Comparison of ENCODE assay signal across 17 cellular contexts in the genomic region with DNA sequence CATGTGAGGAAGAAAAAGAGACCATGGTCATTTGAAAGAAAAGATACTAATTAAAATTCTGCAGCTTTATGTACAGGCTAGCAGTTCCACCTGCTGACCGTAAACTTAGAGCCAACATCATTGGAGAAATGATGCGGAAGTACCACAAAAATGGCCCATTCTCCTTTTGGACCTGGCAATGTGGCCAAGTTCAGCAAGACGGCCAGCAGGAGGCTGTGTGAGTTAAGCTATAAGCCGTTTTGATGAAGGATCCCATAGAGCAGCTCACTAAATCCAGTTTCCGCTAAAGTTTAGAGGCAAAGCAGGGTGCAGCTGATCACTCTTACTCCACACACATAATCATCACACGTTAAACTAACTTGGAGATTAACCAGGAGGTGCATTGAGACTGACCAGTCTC.
A peak's percentile ranks its signal among the peaks of the same experiment; 100 is the strongest.
DNase-seq lines count a peak whose midpoint lies in the region; ATAC-seq, FAIRE-seq and TF ChIP-seq lines count a peak whose summit lies in the region.
"Had no signal": no experiment of that assay in that cellular context is flagged by ENCODE, and none has a peak within 500 bp of the region (broad histone marks: within the 10 kb centered on the region; RNA-seq: fewer than 3 reads in every experiment).

No MANE protein-coding gene starts in this region.

- H3K27ac ChIP-seq in A673 (ENCODE audit: low read depth, low read length, poor library complexity, severe bottlenecking) (no peak overlapping the region), HCT116 (ENCODE audit: low read depth, low read length) (no peak overlapping the region), kidney (ENCODE audit: low read depth in 2 of 2, low read length in 2 of 2) (no peak overlapping the region)
- H3K27ac ChIP-seq: Peyer's patch, testis had no signal

- TF ChIP-seq RAD21 in HCT116 (IDR thresholded peaks at IDR 0.05; ENCODE audit: low read depth), result no peak

- BruUV-seq in A673 (replicated peaks; lab: Mats Ljungman, UMichigan) (no TSS peak), HCT116 (replicated peaks; lab: Mats Ljungman, UMichigan) (no TSS peak)

- H3K9ac ChIP-seq in HCT116 (ENCODE audit: low read length) (no peak overlapping the region), kidney (ENCODE audit: low read length in 2 of 2) (no peak overlapping the region)

- DNase-seq in A673 (ENCODE audit: low spot score) (peak; percentile 61), HCT116 (ENCODE audit: low read depth, low spot score) (no peak), kidney (no peak), AG08395 (ENCODE audit: low spot score) (no peak)
- DNase-seq in stimulated activated CD4-positive, alpha-beta T cell treated with anti-CD3 and anti-CD28 coated beads, Interleukin-4, amount 100 ng/mL, for 24 hours, result no peak
- no peak for DNase-seq in central memory CD4-positive, alpha-beta T cell
- DNase-seq: activated B cell treated with CpG ODN at 0.5 μM for 24 hours, C1 segment of cervical spinal cord, GOT3, KG1, Peyer's patch, testis had no signal

- H3K4me1 Mint-ChIP-seq in brain, result peaks cover 66% of the 10 kb centered on the region
- H3K4me1 Mint-ChIP-seq: activated B cell treated with CpG ODN at 0.5 μM for 24 hours; central memory CD8-positive, alpha-beta T cell had no signal

- no peaks in the 10 kb centered on the region for H4K20me1 ChIP-seq in HCT116 (ENCODE audit: insufficient read depth)

- TF ChIP-seq CTCF in A673 (conservative IDR thresholded peaks at IDR 0.05; ENCODE audit: low read depth, low read length), result peak; percentile 62
- TF ChIP-seq CTCF in HCT116 (IDR thresholded peaks at IDR 0.05 in 2 of 3, conservative IDR thresholded peaks at IDR 0.05 in 1 of 3; ENCODE audit: borderline replicate concordance in 1 of 3, insufficient read depth in 1 of 3, low read depth in 2 of 3, low read length in 2 of 3), result peak in 2 of 3 experiments; percentile 17 to 39; a peak in 2 of 6 replicates
- peak; percentile 44 to 63 for TF ChIP-seq CTCF in brain (conservative IDR thresholded peaks at IDR 0.05)
- TF ChIP-seq CTCF in kidney (IDR thresholded peaks at IDR 0.05; ENCODE audit: borderline replicate concordance, extremely low read depth, insufficient read depth), result peak; percentile 26

- no peak overlapping the region for H3K4me2 ChIP-seq in HCT116 (ENCODE audit: low read length)

- H3K4me1 ChIP-seq in A673 (ENCODE audit: insufficient read depth, low read length, poor library complexity, severe bottlenecking) (peaks cover 15% of the 10 kb centered on the region), HCT116 (ENCODE audit: control insufficient read depth in 1 of 2, insufficient read depth in 2 of 2, low read length in 2 of 2) (no peaks in the 10 kb centered on the region), kidney (ENCODE audit: control insufficient read depth in 1 of 2, insufficient read depth in 1 of 2, low read depth in 1 of 2, low read length in 2 of 2) (no peaks in the 10 kb centered on the region)
- H3K4me1 ChIP-seq: Peyer's patch, testis had no signal

- intact Hi-C loops in A673 (cut with micrococcal nuclease; ENCODE audit: unreplicated experiment) (no loop called here), HCT116 (cut with micrococcal nuclease) (no loop called here), kidney (cut with DNase I) (no loop called here)

- no peaks in the 10 kb centered on the region for H3K36me3 Mint-ChIP-seq in brain

- RAD21 ChIA-PET in HCT116 (lab: Charles Lee; ENCODE audit: low non-redundant PET in 1 of 2, low total read pairs in 2 of 2, uncharacterized antibody in 2 of 2, unreplicated experiment in 2 of 2), result interaction anchor here in 1 of 2 experiments (0.6 kb wide), 1 partner anchor 693 kb away, joined by 5 read pairs; no protein-coding TSS in a partner anchor

- no peaks in the 10 kb centered on the region for H3K79me2 ChIP-seq in HCT116 (ENCODE audit: insufficient read depth, low read length)

- H3K4me3 Mint-ChIP-seq in brain, result no peak overlapping the region
- H3K4me3 Mint-ChIP-seq: activated B cell treated with CpG ODN at 0.5 μM for 24 hours; activated T-helper 1 cell treated with anti-CD3 and anti-CD28 coated beads, Interleukin-12 subunit alpha, Interleukin-12 subunit beta, Interleukin-2, Interleukin-4 antibody, amounts not matched to agents 30 ng/mL and 10 ng/mL and 1 ng/mL, durations not matched to agents 14 hours and 24 hours and 36 hours; central memory CD8-positive, alpha-beta T cell had no signal

- POLR2A ChIA-PET in A673 (lab: Charles Lee; ENCODE audit: low non-redundant PET), result no interaction called here
- POLR2A ChIA-PET in HCT116 (lab: Charles Lee), result no interaction called here

- H3K36me3 ChIP-seq in A673 (ENCODE audit: insufficient read depth, low read length, poor library complexity, severe bottlenecking) (no peaks in the 10 kb centered on the region), HCT116 (ENCODE audit: control insufficient read depth in 1 of 2, insufficient read depth in 2 of 2, low read length in 2 of 2) (no peaks in the 10 kb centered on the region), kidney (ENCODE audit: control insufficient read depth in 1 of 2, insufficient read depth in 2 of 2, low read length in 2 of 2) (no peaks in the 10 kb centered on the region)
- H3K36me3 ChIP-seq: Peyer's patch had no signal

- no peaks in the 10 kb centered on the region for H3K9me3 ChIP-seq in A673 (ENCODE audit: low read depth, low read length, poor library complexity, severe bottlenecking)
- H3K9me3 ChIP-seq in HCT116 (ENCODE audit: control insufficient read depth in 1 of 2, insufficient read depth in 1 of 2, low read depth in 1 of 2, low read length in 2 of 2), result no peaks in the 10 kb centered on the region
- no peaks in the 10 kb centered on the region for H3K9me3 ChIP-seq in kidney (ENCODE audit: control insufficient read depth in 1 of 2, low read length in 2 of 2)
- H3K9me3 ChIP-seq: Peyer's patch, testis had no signal

- no peaks in the 10 kb centered on the region for H3K9me2 ChIP-seq in HCT116 (ENCODE audit: insufficient read depth)

- no peaks in the 10 kb centered on the region for H3K9me3 Mint-ChIP-seq in brain
- H3K9me3 Mint-ChIP-seq: activated B cell treated with CpG ODN at 0.5 μM for 24 hours; activated T-helper 1 cell treated with anti-CD3 and anti-CD28 coated beads, Interleukin-12 subunit alpha, Interleukin-12 subunit beta, Interleukin-2, Interleukin-4 antibody, amounts not matched to agents 30 ng/mL and 10 ng/mL and 1 ng/mL, durations not matched to agents 14 hours and 24 hours and 36 hours; central memory CD8-positive, alpha-beta T cell had no signal

- H3K27me3 Mint-ChIP-seq in brain, result no peaks in the 10 kb centered on the region
- H3K27me3 Mint-ChIP-seq: activated B cell treated with CpG ODN at 0.5 μM for 24 hours; central memory CD8-positive, alpha-beta T cell had no signal

- no peak overlapping the region for H3K27ac Mint-ChIP-seq in brain
- H3K27ac Mint-ChIP-seq: activated B cell treated with CpG ODN at 0.5 μM for 24 hours; activated T-helper 1 cell treated with anti-CD3 and anti-CD28 coated beads, Interleukin-12 subunit alpha, Interleukin-12 subunit beta, Interleukin-2, Interleukin-4 antibody, amounts not matched to agents 30 ng/mL and 10 ng/mL and 1 ng/mL, durations not matched to agents 14 hours and 24 hours and 36 hours had no signal

- TF ChIP-seq POLR2A in HCT116 (IDR thresholded peaks at IDR 0.05; ENCODE audit: borderline replicate concordance, extremely low read depth, insufficient read depth, insufficient read length), result no peak

- no peaks in the 10 kb centered on the region for H3K27me3 ChIP-seq in A673 (replicated peaks; ENCODE audit: insufficient read depth, low read depth, low read length, poor library complexity)
- H3K27me3 ChIP-seq in HCT116 (ENCODE audit: insufficient read depth, low read length), result 0 out of 2 replicates have a peak, but pooled peaks cover 3% of the 10 kb centered on the region
- H3K27me3 ChIP-seq: Peyer's patch, testis had no signal

- no peak for ATAC-seq in HCT116
- ATAC-seq in HG03378 (IDR thresholded peaks at IDR 0.05; ENCODE audit: unreplicated experiment), result no peak
- ATAC-seq: sciatic nerve had no signal

- FAIRE-seq in kidney (lab: Jason Lieb, UNC), result no peak

- CTCF ChIA-PET in A673 (lab: Charles Lee), result interaction anchor here (0.7 to 1.4 kb wide), 3 partner anchors 30 to 559 kb away, joined by 3 to 4 read pairs (median 4); no protein-coding TSS in a partner anchor
- CTCF ChIA-PET in HCT116 (lab: Charles Lee), result interaction anchor here (1.0 to 1.5 kb wide), 4 partner anchors 10 to 560 kb away, joined by 3 to 5 read pairs (median 4); no protein-coding TSS in a partner anchor

- H3K4me3 ChIP-seq in A673 (ENCODE audit: low read depth, low read length, poor library complexity, severe bottlenecking) (no peak overlapping the region), HCT116 (replicated peaks in 1 of 2; ENCODE audit: low read depth in 1 of 2, low read length in 2 of 2) (no peak overlapping the region), kidney (ENCODE audit: low read length in 2 of 2) (no peak overlapping the region)
- H3K4me3 ChIP-seq: Peyer's patch, testis had no signal

- no peak overlapping the region for H2AFZ ChIP-seq in HCT116 (ENCODE audit: low read depth, low read length, poor library complexity, severe bottlenecking)

TF ChIP-seq in HCT116, 20 proteins besides CTCF, POLR2A, EP300 and RAD21 (continues in another document):
- TF ChIP-seq POLR2AphosphoS5 (IDR thresholded peaks at IDR 0.05; ENCODE audit: low read depth, low read length), result no peak
- TF ChIP-seq MAX (IDR thresholded peaks at IDR 0.05), result no peak
- no peak for TF ChIP-seq CEBPB (IDR thresholded peaks at IDR 0.05; ENCODE audit: low read depth)
- TF ChIP-seq EZH2phosphoT487 (IDR thresholded peaks at IDR 0.05; ENCODE audit: borderline replicate concordance), result no peak
